In the genomic region with DNA sequence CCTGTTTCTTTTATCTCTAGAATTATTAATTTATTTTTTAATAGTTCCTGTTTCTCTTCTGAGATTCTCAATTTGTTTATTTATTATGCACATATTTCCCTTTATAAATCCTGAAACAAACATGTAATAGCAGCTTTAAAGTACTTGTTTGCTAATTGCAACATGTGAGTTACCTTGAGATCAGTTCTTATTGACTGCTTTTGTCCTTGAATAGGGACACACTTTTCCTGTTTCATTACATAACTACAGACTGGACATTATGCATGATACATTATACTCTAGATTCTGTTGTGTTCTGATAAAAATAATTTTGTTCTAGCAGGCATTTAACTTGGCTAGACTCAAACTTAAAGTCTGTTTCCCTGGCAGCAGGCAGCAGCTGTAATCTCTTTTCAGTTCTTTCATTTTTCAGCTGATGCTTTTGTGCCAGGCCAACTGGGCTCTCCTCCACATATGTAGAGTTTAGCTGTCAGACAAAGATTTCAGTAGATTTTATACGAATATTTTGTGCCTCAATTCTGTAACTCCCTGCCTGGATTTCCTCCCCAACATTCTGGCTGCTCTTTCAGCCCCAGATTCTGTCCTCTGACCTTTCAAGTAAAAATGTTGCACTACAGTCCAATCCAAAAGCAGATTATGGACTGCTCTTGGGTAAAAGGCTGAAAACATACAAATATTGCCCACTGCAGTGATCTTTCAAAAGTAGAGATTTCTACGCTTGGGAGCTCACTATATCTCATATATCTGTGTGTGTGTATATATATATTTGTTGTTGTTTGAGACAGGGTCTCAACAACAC, we compare ENCODE assay signal across 19 cellular contexts. TPM values are rescaled to one million over a fixed set of nuclear protein-coding genes. Genes with fewer than 3 reads are reported as not detected.
DNase-seq lines count a peak whose midpoint lies in the region; ATAC-seq, FAIRE-seq and TF ChIP-seq lines count a peak whose summit lies in the region.
"Had no signal": no experiment of that assay in that cellular context is flagged by ENCODE, and none has a peak within 500 bp of the region (broad histone marks: within the 10 kb centered on the region; RNA-seq: fewer than 3 reads in every experiment).

No MANE protein-coding gene starts in this region.

- H3K27ac ChIP-seq in heart left ventricle: peak overlapping the region in 8 of 12 donors; percentile 19 to 64 (median 30)
- peak overlapping the region; percentile 25 to 66 for H3K27ac ChIP-seq in liver (ENCODE audit: low read depth in 1 of 2, low read length in 2 of 2)
- peak overlapping the region in 6 of 8 donors; percentile 17 to 50 (median 46) for H3K27ac ChIP-seq in spleen
- H3K27ac ChIP-seq: 22Rv1; BLaER1 treated with 17β-estradiol and CSF1 and Interleukin-3, amounts not matched to agents 10 nM and 100 nM; Peyer's patch had no signal

- H3K9me3 ChIP-seq in heart left ventricle: no peaks in the 10 kb centered on the region
- H3K9me3 ChIP-seq in liver (ENCODE audit: control insufficient read depth in 4 of 4, low read length in 3 of 4): no peaks in the 10 kb centered on the region
- no peaks in the 10 kb centered on the region for H3K9me3 ChIP-seq in spleen
- H3K9me3 ChIP-seq: BLaER1 treated with 17β-estradiol and CSF1 and Interleukin-3, amounts not matched to agents 10 nM and 100 nM; Peyer's patch had no signal

- peak in 1 of 2 donors; percentile 11 for TF ChIP-seq RAD21 in liver (IDR thresholded peaks at IDR 0.05)

- DNase-seq in NCI-H1694 treated with DMSO at 0.1 percent for 48 hours (lab: John Stamatoyannopoulos, UW) (peak; percentile 11), NCI-H1694 (lab: John Stamatoyannopoulos, UW) (no peak), heart left ventricle (no peak), spleen (no peak), H54 (ENCODE audit: insufficient read length, low spot score) (no peak)
- DNase-seq: DMS 273 treated with DMSO at 0.1 percent for 48 hours, GDM1, NCI-H1048, NCI-H146, NCI-H510A treated with DMSO at 0.1 percent for 48 hours, Peyer's patch, SHP77 had no signal

- peaks cover 0 to 9% (median 0%) of the 10 kb centered on the region in 9 donors for H3K36me3 ChIP-seq in heart left ventricle
- peaks cover 0 to 4% (median 0%) of the 10 kb centered on the region in 4 donors for H3K36me3 ChIP-seq in liver (ENCODE audit: control insufficient read depth in 4 of 4, insufficient read depth in 3 of 4, low read depth in 1 of 4, low read length in 3 of 4)
- no peaks in the 10 kb centered on the region for H3K36me3 ChIP-seq in spleen
- H3K36me3 ChIP-seq: BLaER1 treated with 17β-estradiol and CSF1 and Interleukin-3, amounts not matched to agents 10 nM and 100 nM; Peyer's patch had no signal

- no peak for FAIRE-seq in H54 (lab: Jason Lieb, UNC)
- FAIRE-seq: GM12878 had no signal

- WGBS in heart left ventricle, 4 donors: 34 to 65% (median 38%) methylated on average over 2 of the region's 2 CpGs
- 21% methylated on average over 2 of the region's 2 CpGs for WGBS in liver
- WGBS in spleen, 5 donors: 36 to 55% (median 43%) methylated on average over 2 of the region's 2 CpGs

- intact Hi-C loops in heart left ventricle (cut with DNase I) (loop anchor here in 1 of 10 donors (5.0 kb wide), 1 partner anchor 145 kb away; no protein-coding TSS in a partner anchor), spleen (cut with DNase I; ENCODE audit: low total_unique reads) (no loop called here)

- H3K27me3 ChIP-seq in heart left ventricle: no peaks in the 10 kb centered on the region
- no peaks in the 10 kb centered on the region for H3K27me3 ChIP-seq in liver (ENCODE audit: control insufficient read depth in 4 of 4, insufficient read depth in 4 of 4, low read length in 3 of 4)
- no peaks in the 10 kb centered on the region for H3K27me3 ChIP-seq in spleen (replicated peaks in 1 of 7)
- H3K27me3 ChIP-seq: BLaER1 treated with 17β-estradiol and CSF1 and Interleukin-3, amounts not matched to agents 10 nM and 100 nM; Peyer's patch had no signal

- TF ChIP-seq POLR2A in heart left ventricle (IDR thresholded peaks at IDR 0.05): no peak
- no peak for TF ChIP-seq POLR2A in spleen (IDR thresholded peaks at IDR 0.05)
- TF ChIP-seq POLR2A in H54 (IDR thresholded peaks at IDR 0.05; ENCODE audit: low read depth, low read length): no peak

- TF ChIP-seq CTCF in heart left ventricle (IDR thresholded peaks at IDR 0.05) (no peak), liver (IDR thresholded peaks at IDR 0.05; ENCODE audit: low read depth, low read length, missing input control) (no peak), spleen (IDR thresholded peaks at IDR 0.05 in 8 of 11, conservative IDR thresholded peaks at IDR 0.05 in 3 of 11) (no peak)

- peaks cover 0 to 29% (median 7%) of the 10 kb centered on the region in 12 donors for H3K4me1 ChIP-seq in heart left ventricle
- H3K4me1 ChIP-seq in liver (ENCODE audit: control insufficient read depth in 4 of 4, insufficient read depth in 4 of 4, low read length in 3 of 4): peaks cover 4 to 25% (median 14%) of the 10 kb centered on the region in 4 donors
- H3K4me1 ChIP-seq in spleen: peaks cover 0 to 24% (median 2%) of the 10 kb centered on the region in 6 donors
- H3K4me1 ChIP-seq: Peyer's patch had no signal

- ATAC-seq in heart left ventricle (peak in 1 of 4 donors; percentile 22), GM21367 (IDR thresholded peaks at IDR 0.05; ENCODE audit: unreplicated experiment) (no peak), HG03045 (IDR thresholded peaks at IDR 0.05; ENCODE audit: unreplicated experiment) (no peak)
- ATAC-seq: GM12878, GM23338 had no signal

- H3K4me3 ChIP-seq in heart left ventricle (no peak overlapping the region), liver (ENCODE audit: low read depth in 1 of 3, low read length in 3 of 3) (no peak overlapping the region), spleen (no peak overlapping the region)
- H3K4me3 ChIP-seq: BLaER1 treated with 17β-estradiol and CSF1 and Interleukin-3, amounts not matched to agents 10 nM and 100 nM; GM12878; GM23338; Peyer's patch had no signal

- no peak overlapping the region for H3K9ac ChIP-seq in liver (ENCODE audit: low read depth in 1 of 2, low read length in 2 of 2)
- H3K9ac ChIP-seq: BLaER1 treated with 17β-estradiol and CSF1 and Interleukin-3, amounts not matched to agents 10 nM and 100 nM had no signal

TF ChIP-seq in liver, 16 proteins besides CTCF, POLR2A, EP300 and RAD21:
- peak; percentile 49 for TF ChIP-seq FOXA2 (IDR thresholded peaks at IDR 0.05)
- TF ChIP-seq, protein P1, sequence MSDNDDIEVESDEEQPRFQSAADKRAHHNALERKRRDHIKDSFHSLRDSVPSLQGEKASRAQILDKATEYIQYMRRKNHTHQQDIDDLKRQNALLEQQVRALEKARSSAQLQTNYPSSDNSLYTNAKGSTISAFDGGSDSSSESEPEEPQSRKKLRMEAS (IDR thresholded peaks at IDR 0.05): peak; percentile 22
- TF ChIP-seq NR2F2 (IDR thresholded peaks at IDR 0.05): no peak
- peak; percentile 4 for TF ChIP-seq HNF4G (IDR thresholded peaks at IDR 0.05)
- TF ChIP-seq, protein P2, sequence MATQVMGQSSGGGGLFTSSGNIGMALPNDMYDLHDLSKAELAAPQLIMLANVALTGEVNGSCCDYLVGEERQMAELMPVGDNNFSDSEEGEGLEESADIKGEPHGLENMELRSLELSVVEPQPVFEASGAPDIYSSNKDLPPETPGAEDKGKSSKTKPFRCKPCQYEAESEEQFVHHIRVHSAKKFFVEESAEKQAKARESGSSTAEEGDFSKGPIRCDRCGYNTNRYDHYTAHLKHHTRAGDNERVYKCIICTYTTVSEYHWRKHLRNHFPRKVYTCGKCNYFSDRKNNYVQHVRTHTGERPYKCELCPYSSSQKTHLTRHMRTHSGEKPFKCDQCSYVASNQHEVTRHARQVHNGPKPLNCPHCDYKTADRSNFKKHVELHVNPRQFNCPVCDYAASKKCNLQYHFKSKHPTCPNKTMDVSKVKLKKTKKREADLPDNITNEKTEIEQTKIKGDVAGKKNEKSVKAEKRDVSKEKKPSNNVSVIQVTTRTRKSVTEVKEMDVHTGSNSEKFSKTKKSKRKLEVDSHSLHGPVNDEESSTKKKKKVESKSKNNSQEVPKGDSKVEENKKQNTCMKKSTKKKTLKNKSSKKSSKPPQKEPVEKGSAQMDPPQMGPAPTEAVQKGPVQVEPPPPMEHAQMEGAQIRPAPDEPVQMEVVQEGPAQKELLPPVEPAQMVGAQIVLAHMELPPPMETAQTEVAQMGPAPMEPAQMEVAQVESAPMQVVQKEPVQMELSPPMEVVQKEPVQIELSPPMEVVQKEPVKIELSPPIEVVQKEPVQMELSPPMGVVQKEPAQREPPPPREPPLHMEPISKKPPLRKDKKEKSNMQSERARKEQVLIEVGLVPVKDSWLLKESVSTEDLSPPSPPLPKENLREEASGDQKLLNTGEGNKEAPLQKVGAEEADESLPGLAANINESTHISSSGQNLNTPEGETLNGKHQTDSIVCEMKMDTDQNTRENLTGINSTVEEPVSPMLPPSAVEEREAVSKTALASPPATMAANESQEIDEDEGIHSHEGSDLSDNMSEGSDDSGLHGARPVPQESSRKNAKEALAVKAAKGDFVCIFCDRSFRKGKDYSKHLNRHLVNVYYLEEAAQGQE (IDR thresholded peaks at IDR 0.05): no peak
- TF ChIP-seq, protein P3, sequence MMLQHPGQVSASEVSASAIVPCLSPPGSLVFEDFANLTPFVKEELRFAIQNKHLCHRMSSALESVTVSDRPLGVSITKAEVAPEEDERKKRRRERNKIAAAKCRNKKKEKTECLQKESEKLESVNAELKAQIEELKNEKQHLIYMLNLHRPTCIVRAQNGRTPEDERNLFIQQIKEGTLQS (IDR thresholded peaks at IDR 0.05): no peak
- peak; percentile 45 to 87 for TF ChIP-seq HNF4A (conservative IDR thresholded peaks at IDR 0.05)
- TF ChIP-seq, protein P4, sequence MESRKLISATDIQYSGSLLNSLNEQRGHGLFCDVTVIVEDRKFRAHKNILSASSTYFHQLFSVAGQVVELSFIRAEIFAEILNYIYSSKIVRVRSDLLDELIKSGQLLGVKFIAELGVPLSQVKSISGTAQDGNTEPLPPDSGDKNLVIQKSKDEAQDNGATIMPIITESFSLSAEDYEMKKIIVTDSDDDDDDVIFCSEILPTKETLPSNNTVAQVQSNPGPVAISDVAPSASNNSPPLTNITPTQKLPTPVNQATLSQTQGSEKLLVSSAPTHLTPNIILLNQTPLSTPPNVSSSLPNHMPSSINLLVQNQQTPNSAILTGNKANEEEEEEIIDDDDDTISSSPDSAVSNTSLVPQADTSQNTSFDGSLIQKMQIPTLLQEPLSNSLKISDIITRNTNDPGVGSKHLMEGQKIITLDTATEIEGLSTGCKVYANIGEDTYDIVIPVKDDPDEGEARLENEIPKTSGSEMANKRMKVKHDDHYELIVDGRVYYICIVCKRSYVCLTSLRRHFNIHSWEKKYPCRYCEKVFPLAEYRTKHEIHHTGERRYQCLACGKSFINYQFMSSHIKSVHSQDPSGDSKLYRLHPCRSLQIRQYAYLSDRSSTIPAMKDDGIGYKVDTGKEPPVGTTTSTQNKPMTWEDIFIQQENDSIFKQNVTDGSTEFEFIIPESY (IDR thresholded peaks at IDR 0.05): peak; percentile 15
- peak in 1 of 2 donors; percentile 29 for TF ChIP-seq JUND (IDR thresholded peaks at IDR 0.05)
- TF ChIP-seq RXRA (IDR thresholded peaks at IDR 0.05): peak in 1 of 2 donors; percentile 67

RNA-seq across cellular contexts. Expression of a gene that starts 41.9 kb away (rescaled TPM):
- total RNA-seq in heart left ventricle (100 to 1,000 TPM in 2 of 9 donors, 10 to 100 TPM in 7; 49.2 to 152 (median 70.7) TPM), liver (10 to 100 TPM; 16.1 to 17.2 TPM), spleen (1 to 10 TPM; 1.8 to 8.4 (median 4.9) TPM)
- polyA plus RNA-seq in heart left ventricle (10 to 100 TPM; 47.5 to 60.1 TPM), liver (10 to 100 TPM in 1 of 2 donors, 1 to 10 TPM in 1; 9.1 to 10.4 TPM), spleen (10 to 100 TPM in 1 of 3 donors, 1 to 10 TPM in 2; 8.9 to 18.2 (median 9.1) TPM)
